ENCODE assay signal across 9 cellular contexts in genomic region chr14:105132921-105133320, GRCh38.
"Had no signal": no experiment of that assay in that cellular context is flagged by ENCODE, and none has a peak within 500 bp of the region (broad histone marks: within the 10 kb centered on the region; RNA-seq: fewer than 3 reads in every experiment).

No MANE protein-coding gene starts in this region.

- DNase-seq: GM23248, GOT3, H9, HCEC 1CT, HFFc6, KBM-7 had no signal

- H3K27ac Mint-ChIP-seq: H9, HFFc6, IgD-negative memory B cell had no signal

- H3K4me3 Mint-ChIP-seq: H9, HFFc6, IgD-negative memory B cell had no signal

- H3K4me3 ChIP-seq: GM23248 had no signal

- H3K9ac ChIP-seq: GM23248 had no signal

- ATAC-seq: HepG2 had no signal

- H3K27ac ChIP-seq: GM23248, HL-60 had no signal

- H3K36me3 Mint-ChIP-seq: IgD-negative memory B cell had no signal

- H2AFZ ChIP-seq: GM23248 had no signal
